ENCODE assay signal across 8 cellular contexts in genomic region chr13:94674609-94675348, GRCh38. TPM values are rescaled to one million over a fixed set of nuclear protein-coding genes. Genes with fewer than 3 reads are reported as not detected.
DNase-seq lines count a peak whose midpoint lies in the region; ATAC-seq and TF ChIP-seq lines count a peak whose summit lies in the region.

No MANE protein-coding gene starts in this region.

- H3K27ac ChIP-seq in 22Rv1, result no peak overlapping the region

- TF ChIP-seq CTCF in 22Rv1 (IDR thresholded peaks at IDR 0.05) (peak; percentile 94), GM12864 (IDR thresholded peaks at IDR 0.05; ENCODE audit: low read depth, low read length, missing control alignments) (peak; percentile 84), fibroblast of the aortic adventitia (IDR thresholded peaks at IDR 0.05; ENCODE audit: insufficient read depth, low read length) (peak; percentile 69)

- ATAC-seq in HG03066 (IDR thresholded peaks at IDR 0.05; ENCODE audit: low read depth, unreplicated experiment) (peak; percentile 63), GM21576 (IDR thresholded peaks at IDR 0.05; ENCODE audit: unreplicated experiment) (no peak)

- H3K4me3 ChIP-seq in GM12864 (ENCODE audit: low read depth, low read length), result no peak overlapping the region
- no peak overlapping the region for H3K4me3 ChIP-seq in fibroblast of the aortic adventitia (ENCODE audit: low read depth, low read length)

- DNase-seq in GM12864 (ENCODE audit: low read depth) (no peak), NCI-H345 treated with DMSO at 0.1 percent for 48 hours (lab: John Stamatoyannopoulos, UW; ENCODE audit: unreplicated experiment) (peak; percentile 50), fibroblast of the aortic adventitia (ENCODE audit: low read depth) (peak; percentile 57), renal cortical epithelial cell (ENCODE audit: low read depth) (peak; percentile 46)
- peak in 2 of 3 experiments; percentile 27 to 32 for DNase-seq in activated CD8-positive, alpha-beta memory T cell treated with anti-CD3 and anti-CD28 coated beads for 48 hours (ENCODE audit: low read depth in 2 of 3, low spot score in 2 of 3)

RNA-seq across cellular contexts. Expression of gene SOX21, which starts 37.6 kb away (rescaled TPM):
- 0.09 TPM in 1 of 2 replicates, not detected in the other for total RNA-seq in fibroblast of the aortic adventitia (ENCODE audit: low replicate concordance)
- total RNA-seq in renal cortical epithelial cell, result not detected in 2 replicates
